In the genomic region with DNA sequence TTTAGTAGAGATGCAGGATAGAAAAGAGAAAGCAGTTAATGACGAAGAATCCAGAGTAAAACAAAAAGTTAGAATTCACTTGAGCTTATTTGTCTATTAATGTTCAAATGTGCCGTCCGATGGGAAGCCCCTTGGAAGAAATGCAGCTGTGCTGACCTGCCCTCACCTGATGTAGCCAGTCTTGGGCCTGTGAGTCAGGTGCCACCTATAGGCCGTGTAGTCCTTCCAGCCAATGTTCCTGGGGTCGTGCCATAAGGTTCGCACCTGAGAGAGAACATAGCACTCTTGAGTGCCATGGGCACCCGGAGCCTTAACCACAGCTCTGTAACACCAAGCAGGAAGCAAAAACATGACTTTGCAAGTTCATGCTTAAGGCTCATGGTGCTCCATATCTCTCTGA, we compare ENCODE assay signal across 2 cellular contexts.
TF ChIP-seq lines count a peak whose summit lies in the region.

No MANE protein-coding gene starts in this region.

TF ChIP-seq in HepG2, 621 proteins besides CTCF, POLR2A, EP300 and RAD21:
- TF ChIP-seq TCF7L2 (IDR thresholded peaks at IDR 0.05; ENCODE audit: low read depth, low read length) (no peak), ZNF331 (CRISPR knock-in tag; IDR thresholded peaks at IDR 0.05) (no peak), ZNF382 (CRISPR knock-in tag; IDR thresholded peaks at IDR 0.05; ENCODE audit: borderline replicate concordance) (no peak), STAG1 (CRISPR knock-in tag; IDR thresholded peaks at IDR 0.05) (peak; percentile 26)

TF ChIP-seq in K562, 482 proteins besides CTCF, POLR2A, EP300 and RAD21:
- TF ChIP-seq ILF3 (IDR thresholded peaks at IDR 0.05; ENCODE audit: borderline replicate concordance) (no peak), NFE2L1 (tag; IDR thresholded peaks at IDR 0.05; ENCODE audit: borderline replicate concordance, low read depth) (no peak), NRF1 (conservative IDR thresholded peaks at IDR 0.05 in 1 of 2, IDR thresholded peaks at IDR 0.05 in 1 of 2) (no peak), GTF2F1 (IDR thresholded peaks at IDR 0.05; ENCODE audit: low read depth, low read length) (no peak), MECOM (CRISPR knock-in tag; IDR thresholded peaks at IDR 0.05) (no peak), RBM17 (IDR thresholded peaks at IDR 0.05; ENCODE audit: borderline replicate concordance, low read depth, low read length) (no peak), ZNF644 (tag; IDR thresholded peaks at IDR 0.05; ENCODE audit: low read depth) (no peak)
- TF ChIP-seq, protein P1, sequence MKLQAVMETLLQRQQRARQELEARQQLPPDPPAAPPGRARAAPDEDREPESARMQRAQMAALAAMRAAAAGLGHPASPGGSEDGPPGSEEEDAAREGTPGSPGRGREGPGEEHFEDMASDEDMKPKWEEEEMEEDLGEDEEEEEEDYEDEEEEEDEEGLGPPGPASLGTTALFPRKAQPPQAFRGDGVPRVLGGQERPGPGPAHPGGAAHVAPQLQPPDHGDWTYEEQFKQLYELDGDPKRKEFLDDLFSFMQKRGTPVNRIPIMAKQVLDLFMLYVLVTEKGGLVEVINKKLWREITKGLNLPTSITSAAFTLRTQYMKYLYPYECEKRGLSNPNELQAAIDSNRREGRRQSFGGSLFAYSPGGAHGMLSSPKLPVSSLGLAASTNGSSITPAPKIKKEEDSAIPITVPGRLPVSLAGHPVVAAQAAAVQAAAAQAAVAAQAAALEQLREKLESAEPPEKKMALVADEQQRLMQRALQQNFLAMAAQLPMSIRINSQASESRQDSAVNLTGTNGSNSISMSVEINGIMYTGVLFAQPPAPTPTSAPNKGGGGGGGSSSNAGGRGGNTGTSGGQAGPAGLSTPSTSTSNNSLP (IDR thresholded peaks at IDR 0.05; ENCODE audit: borderline replicate concordance, low read depth, low read length) = no peak
TF ChIP-seq in K562: peak in this region for 0.
